1 cellular context compared by ENCODE assay signal in genomic region chr17:59513934-59514841, GRCh38.
A peak's percentile ranks its signal among the peaks of the same experiment; 100 is the strongest.
TF ChIP-seq lines count a peak whose summit lies in the region.

No MANE protein-coding gene starts in this region.

TF ChIP-seq in HepG2, 621 proteins besides CTCF, POLR2A, EP300 and RAD21 (continued from another document and continues in another):
- TF ChIP-seq RNF219 (CRISPR knock-in tag; IDR thresholded peaks at IDR 0.05) (no peak), RXRA (CRISPR knock-in tag; IDR thresholded peaks at IDR 0.05) (peak; percentile 18; the same call in 1 of the 2 replicates), PCBP2 (optimal IDR thresholded peaks at IDR 0.05; ENCODE audit: low read depth, low read length, poor library complexity, severe bottlenecking) (no peak), ZBTB3 (CRISPR knock-in tag; IDR thresholded peaks at IDR 0.05; ENCODE audit: borderline replicate concordance, low read depth) (no peak), DR1 (CRISPR knock-in tag; IDR thresholded peaks at IDR 0.05) (no peak), CEBPZ (IDR thresholded peaks at IDR 0.05; ENCODE audit: low read length) (no peak), ZNF563 (CRISPR knock-in tag; IDR thresholded peaks at IDR 0.05) (no peak), DDIT3 (CRISPR knock-in tag; IDR thresholded peaks at IDR 0.05) (no peak), TMF1 (CRISPR knock-in tag; IDR thresholded peaks at IDR 0.05; ENCODE audit: low read depth) (no peak), CBX1 (IDR thresholded peaks at IDR 0.05; ENCODE audit: low read depth) (no peak), ZNF101 (CRISPR knock-in tag; IDR thresholded peaks at IDR 0.05; ENCODE audit: borderline replicate concordance, low read depth) (no peak), MXD3 (CRISPR knock-in tag; IDR thresholded peaks at IDR 0.05) (no peak), GATAD2A (CRISPR knock-in tag; IDR thresholded peaks at IDR 0.05) (peak; percentile 96), TEF (CRISPR knock-in tag; IDR thresholded peaks at IDR 0.05) (no peak), FOXP1 (IDR thresholded peaks at IDR 0.05) (peak; percentile 94), FOXP1 (CRISPR knock-in tag; IDR thresholded peaks at IDR 0.05) (peak; percentile 96), ZNF883 (CRISPR knock-in tag; IDR thresholded peaks at IDR 0.05; ENCODE audit: not compliant biosample characterization) (no peak), MTA3 (CRISPR knock-in tag; IDR thresholded peaks at IDR 0.05) (no peak), MAFF (IDR thresholded peaks at IDR 0.05; ENCODE audit: low read depth, low read length) (peak; percentile 88), ZNF800 (CRISPR knock-in tag; IDR thresholded peaks at IDR 0.05) (peak; percentile 55; the same call in 1 of the 2 replicates), MAFG (CRISPR knock-in tag; IDR thresholded peaks at IDR 0.05) (no peak), ZNF142 (CRISPR knock-in tag; IDR thresholded peaks at IDR 0.05) (no peak), ZFP90 (CRISPR knock-in tag; IDR thresholded peaks at IDR 0.05; ENCODE audit: borderline replicate concordance) (no peak), RERE (CRISPR knock-in tag; IDR thresholded peaks at IDR 0.05; ENCODE audit: low read depth) (0 out of 2 replicates have a peak, but pooled peaks have one; percentile 14), ZNF331 (CRISPR knock-in tag; IDR thresholded peaks at IDR 0.05) (peak; percentile 86; the same call in 1 of the 2 replicates), CREB1 (IDR thresholded peaks at IDR 0.05) (no peak), CREB1 (CRISPR knock-in tag; IDR thresholded peaks at IDR 0.05) (peak; percentile 65), KMT2B (CRISPR knock-in tag; IDR thresholded peaks at IDR 0.05) (no peak), MBNL3 (CRISPR knock-in tag; conservative IDR thresholded peaks at IDR 0.05) (no peak), KAT2B (IDR thresholded peaks at IDR 0.05; ENCODE audit: borderline replicate concordance, low read depth, low read length) (no peak), ASH2L (IDR thresholded peaks at IDR 0.05; ENCODE audit: insufficient read length, low read depth, low read length) (peak; percentile 31), ZNF12 (CRISPR knock-in tag; IDR thresholded peaks at IDR 0.05) (no peak), SRSF9 (IDR thresholded peaks at IDR 0.05; ENCODE audit: borderline replicate concordance, insufficient read depth, low read depth, low read length, poor library complexity, severe bottlenecking) (no peak), ZNF784 (CRISPR knock-in tag; IDR thresholded peaks at IDR 0.05; ENCODE audit: borderline replicate concordance) (no peak; the same call in 1 of the 2 replicates), ZNF543 (CRISPR knock-in tag; IDR thresholded peaks at IDR 0.05) (no peak), CENPT (CRISPR knock-in tag; IDR thresholded peaks at IDR 0.05; ENCODE audit: low read depth) (no peak)
